1 cellular context compared by ENCODE assay signal in the genomic region with DNA sequence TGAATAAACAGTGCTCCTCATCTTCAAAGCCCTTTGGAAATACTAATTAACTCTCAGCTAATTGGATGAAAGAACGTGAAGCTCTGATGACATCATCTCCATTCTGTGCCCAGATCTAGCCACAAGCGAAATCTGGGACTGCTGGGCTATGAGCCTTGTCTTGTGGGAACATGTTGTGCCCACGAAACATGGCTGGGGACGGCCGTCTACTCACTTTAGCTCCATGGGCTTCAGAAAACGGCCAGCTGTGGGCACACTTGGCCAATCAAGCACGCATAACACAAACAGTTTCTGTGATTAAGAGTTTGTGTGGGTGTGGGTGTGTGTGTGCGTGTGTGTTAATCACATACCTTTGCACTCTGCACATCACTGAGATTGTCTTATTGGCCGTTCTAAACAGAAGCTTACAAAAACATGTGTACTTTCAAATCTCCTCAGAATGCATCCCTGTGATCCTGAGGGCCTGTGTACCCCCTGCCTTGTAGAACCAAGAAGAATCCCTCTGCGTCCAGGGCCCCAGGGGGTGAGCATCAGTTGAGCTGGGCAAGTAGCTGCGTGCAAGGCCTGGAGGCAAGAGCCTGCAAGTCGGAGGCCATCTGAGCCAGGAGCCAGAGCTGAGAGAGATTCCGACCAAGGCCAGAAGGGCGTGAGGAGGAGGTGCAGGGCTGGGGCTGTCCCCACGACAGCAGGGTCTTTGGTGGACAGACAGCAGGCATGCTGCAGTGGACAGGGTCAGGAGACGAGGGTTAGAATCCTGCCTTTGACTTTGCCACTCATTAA.
TF ChIP-seq lines count a peak whose summit lies in the region.

No MANE protein-coding gene starts in this region.

TF ChIP-seq in HEK293, 187 proteins besides CTCF, POLR2A, EP300 and RAD21:
- TF ChIP-seq, protein P1, sequence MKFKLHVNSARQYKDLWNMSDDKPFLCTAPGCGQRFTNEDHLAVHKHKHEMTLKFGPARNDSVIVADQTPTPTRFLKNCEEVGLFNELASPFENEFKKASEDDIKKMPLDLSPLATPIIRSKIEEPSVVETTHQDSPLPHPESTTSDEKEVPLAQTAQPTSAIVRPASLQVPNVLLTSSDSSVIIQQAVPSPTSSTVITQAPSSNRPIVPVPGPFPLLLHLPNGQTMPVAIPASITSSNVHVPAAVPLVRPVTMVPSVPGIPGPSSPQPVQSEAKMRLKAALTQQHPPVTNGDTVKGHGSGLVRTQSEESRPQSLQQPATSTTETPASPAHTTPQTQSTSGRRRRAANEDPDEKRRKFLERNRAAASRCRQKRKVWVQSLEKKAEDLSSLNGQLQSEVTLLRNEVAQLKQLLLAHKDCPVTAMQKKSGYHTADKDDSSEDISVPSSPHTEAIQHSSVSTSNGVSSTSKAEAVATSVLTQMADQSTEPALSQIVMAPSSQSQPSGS (tag by site-specific recombination; IDR thresholded peaks at IDR 0.05; ENCODE audit: low read depth) = 0 out of 2 replicates have a peak, but pooled peaks have one; percentile 28
- TF ChIP-seq, protein P2, sequence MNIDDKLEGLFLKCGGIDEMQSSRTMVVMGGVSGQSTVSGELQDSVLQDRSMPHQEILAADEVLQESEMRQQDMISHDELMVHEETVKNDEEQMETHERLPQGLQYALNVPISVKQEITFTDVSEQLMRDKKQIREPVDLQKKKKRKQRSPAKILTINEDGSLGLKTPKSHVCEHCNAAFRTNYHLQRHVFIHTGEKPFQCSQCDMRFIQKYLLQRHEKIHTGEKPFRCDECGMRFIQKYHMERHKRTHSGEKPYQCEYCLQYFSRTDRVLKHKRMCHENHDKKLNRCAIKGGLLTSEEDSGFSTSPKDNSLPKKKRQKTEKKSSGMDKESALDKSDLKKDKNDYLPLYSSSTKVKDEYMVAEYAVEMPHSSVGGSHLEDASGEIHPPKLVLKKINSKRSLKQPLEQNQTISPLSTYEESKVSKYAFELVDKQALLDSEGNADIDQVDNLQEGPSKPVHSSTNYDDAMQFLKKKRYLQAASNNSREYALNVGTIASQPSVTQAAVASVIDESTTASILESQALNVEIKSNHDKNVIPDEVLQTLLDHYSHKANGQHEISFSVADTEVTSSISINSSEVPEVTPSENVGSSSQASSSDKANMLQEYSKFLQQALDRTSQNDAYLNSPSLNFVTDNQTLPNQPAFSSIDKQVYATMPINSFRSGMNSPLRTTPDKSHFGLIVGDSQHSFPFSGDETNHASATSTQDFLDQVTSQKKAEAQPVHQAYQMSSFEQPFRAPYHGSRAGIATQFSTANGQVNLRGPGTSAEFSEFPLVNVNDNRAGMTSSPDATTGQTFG (tag by site-specific recombination; IDR thresholded peaks at IDR 0.05; ENCODE audit: borderline replicate concordance) = no peak
- TF ChIP-seq ZFHX2 (tag by site-specific recombination; conservative IDR thresholded peaks at IDR 0.05) = peak; percentile 9; the same call in 1 of the 2 replicates
